8 cellular contexts compared by ENCODE assay signal in genomic region chr21:29299046-29299905, GRCh38. TPM values are rescaled to one million over a fixed set of nuclear protein-coding genes. Genes with fewer than 3 reads are reported as not detected.
A peak's percentile ranks its signal among the peaks of the same experiment; 100 is the strongest.
DNase-seq lines count a peak whose midpoint lies in the region; ATAC-seq and TF ChIP-seq lines count a peak whose summit lies in the region.

No MANE protein-coding gene starts in this region.

- intact Hi-C loops in natural killer cell (cut with micrococcal nuclease) = loop anchor here (10.0 kb wide), 1 partner anchor 104 kb away; no protein-coding TSS in a partner anchor

- no peaks in the 10 kb centered on the region for H3K36me3 ChIP-seq in fibroblast of lung (ENCODE audit: control insufficient read depth, insufficient read depth, low read length)

- no peak overlapping the region for H2AFZ ChIP-seq in fibroblast of lung (ENCODE audit: low read length)

- H3K27me3 ChIP-seq in fibroblast of lung (ENCODE audit: control insufficient read depth, insufficient read depth, low read length) = no peaks in the 10 kb centered on the region

- H3K27ac Mint-ChIP-seq in natural killer cell = peak overlapping the region; percentile 84 to 95
- H3K27ac Mint-ChIP-seq in stimulated activated naive B cell treated with anti-CD40 and anti-IgM and Interleukin-4, amounts not matched to agents 10 μg/mL and 1 μg/mL and 100 μg/mL, for 72 hours = peak overlapping the region; percentile 95

- H4K20me1 ChIP-seq in fibroblast of lung (ENCODE audit: control insufficient read depth, extremely low read depth, insufficient read depth, low read length) = no peaks in the 10 kb centered on the region

- no peaks in the 10 kb centered on the region for H3K27me3 Mint-ChIP-seq in natural killer cell (ENCODE audit: low read depth in 2 of 2)
- H3K27me3 Mint-ChIP-seq in stimulated activated naive B cell treated with anti-CD40 and anti-IgM and Interleukin-4, amounts not matched to agents 10 μg/mL and 1 μg/mL and 100 μg/mL, for 72 hours = no peaks in the 10 kb centered on the region

- peaks cover 35 to 51% of the 10 kb centered on the region in 2 donors for H3K4me1 Mint-ChIP-seq in natural killer cell
- H3K4me1 Mint-ChIP-seq in stimulated activated naive B cell treated with anti-CD40 and anti-IgM and Interleukin-4, amounts not matched to agents 10 μg/mL and 1 μg/mL and 100 μg/mL, for 72 hours = peaks cover 33 to 65% of the 10 kb centered on the region in 2 donors

- peaks cover 2% of the 10 kb centered on the region for H3K4me1 ChIP-seq in fibroblast of lung (ENCODE audit: control insufficient read depth, extremely low read depth, insufficient read depth, low read length)

- H3K9ac ChIP-seq in fibroblast of lung (ENCODE audit: insufficient read depth, low read length) = peak overlapping the region; percentile 96

- H3K4me3 Mint-ChIP-seq in natural killer cell = peak overlapping the region; percentile 94
- H3K4me3 Mint-ChIP-seq in stimulated activated naive B cell treated with anti-CD40 and anti-IgM and Interleukin-4, amounts not matched to agents 10 μg/mL and 1 μg/mL and 100 μg/mL, for 72 hours = peak overlapping the region; percentile 84 to 88

- no peaks in the 10 kb centered on the region for H3K9me3 Mint-ChIP-seq in natural killer cell
- H3K9me3 Mint-ChIP-seq in stimulated activated naive B cell treated with anti-CD40 and anti-IgM and Interleukin-4, amounts not matched to agents 10 μg/mL and 1 μg/mL and 100 μg/mL, for 72 hours = peaks cover 1 to 2% of the 10 kb centered on the region in 2 donors

- H3K79me2 ChIP-seq in fibroblast of lung (ENCODE audit: control insufficient read depth, insufficient read depth, low read length) = peaks cover 51% of the 10 kb centered on the region

- peak overlapping the region; percentile 97 for H3K27ac ChIP-seq in fibroblast of lung (ENCODE audit: insufficient read depth, low read length)

- H3K4me3 ChIP-seq in fibroblast of lung (replicated peaks in 1 of 4; ENCODE audit: control extremely low read depth in 1 of 4, insufficient read depth in 1 of 4, low read depth in 3 of 4, low read length in 4 of 4) = peak overlapping the region; percentile 82 to 100 (median 90)

- no peaks in the 10 kb centered on the region for H3K36me3 Mint-ChIP-seq in natural killer cell
- peaks cover 0 to 21% of the 10 kb centered on the region in 2 donors for H3K36me3 Mint-ChIP-seq in stimulated activated naive B cell treated with anti-CD40 and anti-IgM and Interleukin-4, amounts not matched to agents 10 μg/mL and 1 μg/mL and 100 μg/mL, for 72 hours

- H3K9me3 ChIP-seq in fibroblast of lung (ENCODE audit: control insufficient read depth, insufficient read depth, low read depth, low read length) = no peaks in the 10 kb centered on the region

- no peak for TF ChIP-seq CTCF in fibroblast of lung (conservative IDR thresholded peaks at IDR 0.05 in 1 of 2, IDR thresholded peaks at IDR 0.05 in 1 of 2; ENCODE audit: low read depth in 1 of 2, low read length in 2 of 2)
- TF ChIP-seq CTCF in natural killer cell (IDR thresholded peaks at IDR 0.05) = no peak

- peak; percentile 11 for ATAC-seq in HG03135 (IDR thresholded peaks at IDR 0.05; ENCODE audit: unreplicated experiment)
- ATAC-seq in natural killer cell = peak; percentile 68 to 81 (median 71)
- peak; percentile 36 to 47 for ATAC-seq in stimulated activated naive B cell treated with anti-CD40 and anti-IgM and Interleukin-4, amounts not matched to agents 10 μg/mL and 1 μg/mL and 100 μg/mL, for 72 hours (replicated peaks)

- H3K4me2 ChIP-seq in fibroblast of lung (ENCODE audit: extremely low read depth, insufficient read depth, low read length) = peak overlapping the region; percentile 69

- peak; percentile 49 for DNase-seq in NCI-H524 (lab: John Stamatoyannopoulos, UW)
- DNase-seq in NCI-H524 treated with DMSO at 0.1 percent for 48 hours (lab: John Stamatoyannopoulos, UW) = no peak
- DNase-seq in OCI-M1 (lab: John Stamatoyannopoulos, UW) = peak; percentile 69
- DNase-seq in activated T-helper 1 cell treated with Interleukin-2 at 50 U/mL for 16 hours (ENCODE audit: low read depth) = peak; percentile 46
- DNase-seq in fibroblast of lung (ENCODE audit: low read depth in 2 of 2) = peak; percentile 59 to 63
- DNase-seq in natural killer cell = peak; percentile 79
- peak; percentile 50 for DNase-seq in stimulated activated naive B cell treated with anti-CD40 and anti-IgM and Interleukin-4, amounts not matched to agents 10 μg/mL and 1 μg/mL and 100 μg/mL, for 72 hours

RNA-seq across cellular contexts. Expression of gene BACH1, which starts 0.6 kb away (rescaled TPM):
- total RNA-seq in fibroblast of lung (127 and 138 TPM in 2 replicates), natural killer cell (100 to 1,000 TPM in 1 of 3 donors, 10 to 100 TPM in 2; 74.2 to 111 (median 86.3) TPM)
- polyA plus RNA-seq in fibroblast of lung = 36.4 and 38.2 TPM in 2 replicates
- 16.9 and 22.6 TPM in 2 replicates for polyA plus RNA-seq in fibroblast of lung (2012)
- polyA minus RNA-seq in fibroblast of lung (ENCODE audit: low replicate concordance) = 58.0 and 88.5 TPM in 2 replicates

Comparison
In these comparisons a context has a peak if more than half of its experiments do, and no peak if none do; other contexts are left out.
1. ATAC-seq: peak in every context shown above with its lines; median percentile 71 in natural killer cell; 42 in stimulated activated naive B cell treated with anti-CD40 and anti-IgM and Interleukin-4, amounts not matched to agents 10 μg/mL and 1 μg/mL and 100 μg/mL, for 72 hours; 11 in HG03135.